Comparison of ENCODE assay signal across 1 cellular context in genomic region chr1:31372961-31373896, GRCh38.
A peak's percentile ranks its signal among the peaks of the same experiment; 100 is the strongest.
TF ChIP-seq lines count a peak whose summit lies in the region.

Gene FABP3 (minus strand): TSS chr1:31373076. CDS start chr1:31373014, 62 bp downstream.

TF ChIP-seq in HEK293, 187 proteins besides CTCF, POLR2A, EP300 and RAD21 (continued from another document):
- TF ChIP-seq ZBTB20 (tag by site-specific recombination; IDR thresholded peaks at IDR 0.05) (no peak), KLF9 (tag by site-specific recombination; IDR thresholded peaks at IDR 0.05; ENCODE audit: low read depth) (peak; percentile 47; the same call in 1 of the 2 replicates), ZNF335 (tag by site-specific recombination; conservative IDR thresholded peaks at IDR 0.05) (peak; percentile 88), TSHZ1 (tag by site-specific recombination; IDR thresholded peaks at IDR 0.05; ENCODE audit: borderline replicate concordance) (no peak), KLF16 (tag by site-specific recombination; IDR thresholded peaks at IDR 0.05) (peak; percentile 40; the same call in 1 of the 2 replicates), ZNF626 (tag by site-specific recombination; IDR thresholded peaks at IDR 0.05) (no peak), ZNF133 (tag by site-specific recombination; IDR thresholded peaks at IDR 0.05) (no peak), ZNF214 (tag by site-specific recombination; IDR thresholded peaks at IDR 0.05; ENCODE audit: borderline replicate concordance) (no peak), PRDM2 (tag by site-specific recombination; IDR thresholded peaks at IDR 0.05; ENCODE audit: borderline replicate concordance) (no peak), ZNF623 (tag by site-specific recombination; IDR thresholded peaks at IDR 0.05) (no peak), ZNF501 (tag by site-specific recombination; IDR thresholded peaks at IDR 0.05) (peak; percentile 54; the same call in 1 of the 2 replicates), ZNF449 (tag by site-specific recombination; IDR thresholded peaks at IDR 0.05) (peak; percentile 57), ZBTB26 (tag by site-specific recombination; optimal IDR thresholded peaks at IDR 0.05) (peak; percentile 7), ZNF423 (tag by site-specific recombination; IDR thresholded peaks at IDR 0.05) (no peak), ZNF148 (tag by site-specific recombination; IDR thresholded peaks at IDR 0.05; ENCODE audit: borderline replicate concordance) (no peak), ZNF292 (tag by site-specific recombination; IDR thresholded peaks at IDR 0.05; ENCODE audit: borderline replicate concordance, low read depth) (no peak), OVOL3 (tag by site-specific recombination; IDR thresholded peaks at IDR 0.05) (no peak), ZFHX2 (tag by site-specific recombination; conservative IDR thresholded peaks at IDR 0.05) (peak; percentile 85), SETDB1 (IDR thresholded peaks at IDR 0.05; ENCODE audit: insufficient read length, low read length) (no peak)
